ENCODE assay signal across 1 cellular context in the genomic region with DNA sequence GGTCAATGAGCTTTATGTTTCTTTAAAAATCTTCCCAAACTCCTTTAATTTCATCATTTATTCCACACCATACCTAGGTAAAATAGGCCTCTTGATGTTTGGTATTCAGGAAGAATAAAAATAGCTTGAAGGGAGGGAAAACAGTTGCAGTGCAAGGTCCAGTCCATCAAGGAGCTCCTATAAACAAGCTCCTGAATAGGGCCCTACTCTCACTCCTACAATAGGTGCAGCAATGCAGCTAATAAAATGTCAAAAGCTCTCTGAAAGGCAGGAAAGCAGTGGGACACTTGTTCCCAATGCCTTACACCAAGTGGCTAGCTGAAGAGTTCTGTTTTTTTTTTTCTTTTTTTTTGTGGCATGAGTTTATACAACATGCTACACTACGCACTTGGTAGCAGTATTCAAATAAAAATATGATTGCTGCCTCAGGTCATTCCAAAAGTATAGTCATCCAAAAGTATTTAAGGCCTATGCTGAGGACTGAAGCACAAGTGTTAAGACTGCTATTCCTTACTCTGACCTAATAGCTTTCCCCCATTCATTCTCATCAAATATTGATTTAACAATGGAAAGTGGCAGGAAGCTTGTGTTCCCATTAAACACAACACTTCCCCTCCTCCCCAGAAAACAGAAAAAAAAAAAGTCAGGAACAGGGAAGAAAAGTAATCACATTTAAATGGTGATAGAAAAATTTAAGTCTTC.
TF ChIP-seq lines count a peak whose summit lies in the region.

No MANE protein-coding gene starts in this region.

TF ChIP-seq in HepG2, 621 proteins besides CTCF, POLR2A, EP300 and RAD21:
- TF ChIP-seq FOXA3 (CRISPR knock-in tag; IDR thresholded peaks at IDR 0.05) (peak; percentile 23; the same call in 1 of the 2 replicates), FOXP1 (IDR thresholded peaks at IDR 0.05) (no peak), FOXP1 (CRISPR knock-in tag; IDR thresholded peaks at IDR 0.05) (peak; percentile 35)
- TF ChIP-seq, protein P1, sequence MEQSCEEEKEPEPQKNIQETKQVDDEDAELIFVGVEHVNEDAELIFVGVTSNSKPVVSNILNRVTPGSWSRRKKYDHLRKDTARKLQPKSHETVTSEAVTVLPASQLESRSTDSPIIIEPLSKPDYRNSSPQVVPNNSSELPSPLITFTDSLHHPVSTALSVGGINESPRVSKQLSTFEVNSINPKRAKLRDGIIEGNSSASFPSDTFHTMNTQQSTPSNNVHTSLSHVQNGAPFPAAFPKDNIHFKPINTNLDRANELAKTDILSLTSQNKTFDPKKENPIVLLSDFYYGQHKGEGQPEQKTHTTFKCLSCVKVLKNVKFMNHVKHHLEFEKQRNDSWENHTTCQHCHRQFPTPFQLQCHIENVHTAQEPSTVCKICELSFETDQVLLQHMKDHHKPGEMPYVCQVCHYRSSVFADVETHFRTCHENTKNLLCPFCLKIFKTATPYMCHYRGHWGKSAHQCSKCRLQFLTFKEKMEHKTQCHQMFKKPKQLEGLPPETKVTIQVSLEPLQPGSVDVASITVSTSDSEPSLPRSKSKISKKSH (CRISPR knock-in tag; IDR thresholded peaks at IDR 0.05; ENCODE audit: borderline replicate concordance): no peak
